In the genomic region with DNA sequence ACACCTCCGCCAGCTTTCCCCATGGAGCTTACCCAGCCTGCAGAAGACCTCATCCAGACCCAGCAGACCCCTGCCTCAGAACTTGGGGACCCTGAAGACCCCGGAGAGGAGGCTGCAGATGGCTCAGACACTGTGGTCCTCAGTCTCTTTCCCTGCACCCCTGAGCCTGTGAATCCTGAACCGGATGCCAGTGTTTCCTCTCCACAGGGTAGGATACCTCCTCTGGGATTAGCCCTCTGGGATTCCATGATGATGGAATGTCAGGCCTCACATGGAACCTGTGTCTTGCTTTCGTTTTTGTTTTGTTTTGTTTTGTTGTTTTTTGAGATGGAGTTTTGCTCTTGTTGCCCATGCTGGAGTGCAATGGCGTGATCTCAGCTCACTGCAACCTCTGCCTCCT, we compare ENCODE assay signal across 9 cellular contexts. TPM values are rescaled to one million over a fixed set of nuclear protein-coding genes. Genes with fewer than 3 reads are reported as not detected.
A peak's percentile ranks its signal among the peaks of the same experiment; 100 is the strongest.
DNase-seq lines count a peak whose midpoint lies in the region; ATAC-seq and TF ChIP-seq lines count a peak whose summit lies in the region.
"Had no signal": no experiment of that assay in that cellular context is flagged by ENCODE, and none has a peak within 500 bp of the region (broad histone marks: within the 10 kb centered on the region; RNA-seq: fewer than 3 reads in every experiment).

No MANE protein-coding gene starts in this region.

- H3K4me3 ChIP-seq in AG04449 (ENCODE audit: low read depth, low read length) (peak overlapping the region; percentile 76), MM.1S (ENCODE audit: low read length) (peak overlapping the region; percentile 15; the same call in 1 of the 2 replicates), fibroblast of lung (replicated peaks in 1 of 4; ENCODE audit: control extremely low read depth in 1 of 4, insufficient read depth in 1 of 4, low read depth in 3 of 4, low read length in 4 of 4) (peak overlapping the region in 3 of 4 experiments; percentile 72 to 99 (median 76))

- 0 out of 2 replicates have a peak, but pooled peaks cover 8% of the 10 kb centered on the region for H3F3A ChIP-seq in MM.1S (ENCODE audit: insufficient read depth, low read length)

- H3K4me2 ChIP-seq in MM.1S (ENCODE audit: low read depth, low read length), result peak overlapping the region; percentile 61; the same call in 1 of the 2 replicates
- peak overlapping the region; percentile 68 for H3K4me2 ChIP-seq in fibroblast of lung (ENCODE audit: extremely low read depth, insufficient read depth, low read length)

- ATAC-seq in GM19395 (IDR thresholded peaks at IDR 0.05; ENCODE audit: unreplicated experiment) (no peak), GM21360 (IDR thresholded peaks at IDR 0.05; ENCODE audit: unreplicated experiment) (no peak)

- CTCF ChIA-PET in AG04449 (lab: Yijun Ruan, JAX), result interaction anchor here (5.1 kb wide), 1 partner anchor 18 kb away, joined by 51 read pairs; no protein-coding TSS in a partner anchor

- H3K79me2 ChIP-seq in MM.1S (ENCODE audit: low read length) (peaks cover 38% of the 10 kb centered on the region), fibroblast of lung (ENCODE audit: control insufficient read depth, insufficient read depth, low read length) (peaks cover 31% of the 10 kb centered on the region)

- H3K9ac ChIP-seq in MM.1S (ENCODE audit: low read length) (no peak overlapping the region), fibroblast of lung (ENCODE audit: insufficient read depth, low read length) (no peak overlapping the region)

- no peaks in the 10 kb centered on the region for H3K36me3 ChIP-seq in MM.1S (replicated peaks; ENCODE audit: insufficient read depth, low read length)
- H3K36me3 ChIP-seq in fibroblast of lung (ENCODE audit: control insufficient read depth, insufficient read depth, low read length), result peaks cover 13% of the 10 kb centered on the region

- peak overlapping the region; percentile 31; the same call in 1 of the 2 replicates for H3K27ac ChIP-seq in MM.1S (ENCODE audit: low read length)
- no peak overlapping the region for H3K27ac ChIP-seq in fibroblast of lung (ENCODE audit: insufficient read depth, low read length)

- no peak overlapping the region for H2AFZ ChIP-seq in MM.1S (ENCODE audit: low read length)
- H2AFZ ChIP-seq in fibroblast of lung (ENCODE audit: low read length), result no peak overlapping the region

- no peak for TF ChIP-seq CTCF in AG04449 (IDR thresholded peaks at IDR 0.05; ENCODE audit: insufficient read depth, low read length, missing control alignments)
- TF ChIP-seq CTCF in MM.1S (IDR thresholded peaks at IDR 0.05; ENCODE audit: low read length), result no peak
- TF ChIP-seq CTCF in fibroblast of lung (conservative IDR thresholded peaks at IDR 0.05 in 1 of 2, IDR thresholded peaks at IDR 0.05 in 1 of 2; ENCODE audit: low read depth in 1 of 2, low read length in 2 of 2), result no peak

- no peaks in the 10 kb centered on the region for H3K27me3 ChIP-seq in MM.1S (replicated peaks; ENCODE audit: insufficient read depth, low read length)
- no peaks in the 10 kb centered on the region for H3K27me3 ChIP-seq in fibroblast of lung (ENCODE audit: control insufficient read depth, insufficient read depth, low read length)

- no peak for DNase-seq in AG04449 (ENCODE audit: low read depth, low spot score)
- DNase-seq in MM.1S, result no peak
- DNase-seq in fibroblast of lung (ENCODE audit: low read depth in 2 of 2), result no peak
- no peak for DNase-seq in HK-2 (ENCODE audit: unreplicated experiment)
- DNase-seq: NCI-H1694 had no signal

- H3K9me3 ChIP-seq in MM.1S (replicated peaks; ENCODE audit: insufficient read depth, low read length) (no peaks in the 10 kb centered on the region), fibroblast of lung (ENCODE audit: control insufficient read depth, insufficient read depth, low read depth, low read length) (no peaks in the 10 kb centered on the region)

- H3K9me2 ChIP-seq in MM.1S (replicated peaks; ENCODE audit: insufficient read depth, low read length), result no peaks in the 10 kb centered on the region

- H3K4me1 ChIP-seq in MM.1S (ENCODE audit: low read length), result peaks cover 15% of the 10 kb centered on the region; the same call in 1 of the 2 replicates
- peaks cover 6% of the 10 kb centered on the region for H3K4me1 ChIP-seq in fibroblast of lung (ENCODE audit: control insufficient read depth, extremely low read depth, insufficient read depth, low read length)

- POLR2A ChIA-PET in AG04449 (lab: Yijun Ruan, JAX), result interaction anchor here (2.5 kb wide), 1 partner anchor 9 kb away, joined by 11 read pairs; a partner anchor contains a TSS

- H4K20me1 ChIP-seq in MM.1S (ENCODE audit: insufficient read depth, low read length) (no peaks in the 10 kb centered on the region; the same call in 1 of the 2 replicates), fibroblast of lung (ENCODE audit: control insufficient read depth, extremely low read depth, insufficient read depth, low read length) (no peaks in the 10 kb centered on the region)

RNA-seq across cellular contexts. Expression of a gene that starts 1.9 kb away (rescaled TPM):
- total RNA-seq in fibroblast of lung, result 60.1 and 65.2 TPM in 2 replicates
- polyA plus RNA-seq in fibroblast of lung, result 31.9 and 45.3 TPM in 2 replicates
- 91.4 and 116 TPM in 2 replicates for polyA plus RNA-seq in fibroblast of lung (2012)
- polyA minus RNA-seq in fibroblast of lung (ENCODE audit: low replicate concordance), result 75.4 and 115 TPM in 2 replicates

RNA-seq across cellular contexts. Expression of a gene that starts 2.0 kb away (rescaled TPM):
- total RNA-seq in fibroblast of lung, result 8.7 and 13.9 TPM in 2 replicates
- polyA plus RNA-seq in fibroblast of lung, result 10.7 and 16.8 TPM in 2 replicates
- 16.0 and 24.7 TPM in 2 replicates for polyA plus RNA-seq in fibroblast of lung (2012)
- 24.3 and 25.2 TPM in 2 replicates for polyA minus RNA-seq in fibroblast of lung (ENCODE audit: low replicate concordance)

RNA-seq across cellular contexts. Expression of a gene that starts 9.3 kb away (rescaled TPM):
- total RNA-seq in fibroblast of lung, result 3.3 and 4.4 TPM in 2 replicates
- 4.6 and 9.8 TPM in 2 replicates for polyA plus RNA-seq in fibroblast of lung
- 5.1 and 10.0 TPM in 2 replicates for polyA plus RNA-seq in fibroblast of lung (2012)
- 5.1 and 11.1 TPM in 2 replicates for polyA minus RNA-seq in fibroblast of lung (ENCODE audit: low replicate concordance)

RNA-seq across cellular contexts. Expression of a gene that starts 17.8 kb away (rescaled TPM):
- total RNA-seq in fibroblast of lung, result under 0.01 TPM in 2 replicates
- not detected in 2 replicates for polyA plus RNA-seq in fibroblast of lung
- 0.02 TPM in 1 of 2 replicates, not detected in the other for polyA plus RNA-seq in fibroblast of lung (2012)
- polyA minus RNA-seq in fibroblast of lung (ENCODE audit: low replicate concordance), result not detected in 2 replicates
- total RNA-seq: posterior vena cava, ureter had no signal

RNA-seq across cellular contexts. Expression of a gene that starts 23.9 kb away (rescaled TPM):
- under 0.01 and 0.33 TPM in 2 replicates for total RNA-seq in fibroblast of lung
- polyA plus RNA-seq in fibroblast of lung, result 0.19 and 0.35 TPM in 2 replicates
- polyA plus RNA-seq in fibroblast of lung (2012), result 0.19 and 0.27 TPM in 2 replicates
- not detected in 2 replicates for polyA minus RNA-seq in fibroblast of lung (ENCODE audit: low replicate concordance)

Comparison
In these comparisons a context has a peak if more than half of its experiments do, and no peak if none do; other contexts are left out.
1. H3K4me3 ChIP-seq: peak in every context shown above with its lines; median percentile 76 in AG04449; 76 in fibroblast of lung; 15 in MM.1S.